In the genomic region with DNA sequence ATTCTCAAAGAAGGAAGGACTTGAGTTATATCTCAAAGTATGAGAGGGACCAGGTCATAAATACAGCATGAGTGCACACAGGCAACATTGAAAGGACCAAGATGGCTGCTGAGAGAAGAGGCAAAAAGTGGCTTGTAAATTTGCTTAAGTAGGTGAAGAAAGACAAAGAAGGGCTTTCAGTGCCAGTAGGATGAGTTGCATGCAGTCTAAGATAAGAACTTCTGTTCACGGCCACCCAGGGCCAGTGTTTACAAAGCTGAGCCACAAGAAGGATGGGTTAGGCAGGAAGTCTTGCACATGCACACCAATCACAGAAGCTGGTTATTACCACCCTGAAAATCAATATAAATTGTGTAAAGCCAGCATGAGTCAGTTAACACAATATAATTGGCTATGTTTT, we compare ENCODE assay signal across 1 cellular context.
TF ChIP-seq lines count a peak whose summit lies in the region.

No MANE protein-coding gene starts in this region.

TF ChIP-seq in K562, 482 proteins besides CTCF, POLR2A, EP300 and RAD21 (continued from another document and continues in another):
- no peak for TF ChIP-seq ZBTB26 (CRISPR knock-in tag; IDR thresholded peaks at IDR 0.05)
- no peak for TF ChIP-seq RBM39 (optimal IDR thresholded peaks at IDR 0.05; ENCODE audit: low read depth, low read length)
- TF ChIP-seq CTBP1 (IDR thresholded peaks at IDR 0.05; ENCODE audit: borderline replicate concordance): peak; percentile 72
- TF ChIP-seq ATF7 (IDR thresholded peaks at IDR 0.05): 0 out of 2 replicates have a peak, but pooled peaks have one; percentile 34
- no peak for TF ChIP-seq ZNF778 (CRISPR knock-in tag; IDR thresholded peaks at IDR 0.05)
- no peak for TF ChIP-seq ARHGAP35 (IDR thresholded peaks at IDR 0.05; ENCODE audit: partially characterized antibody)
- TF ChIP-seq ZKSCAN3 (CRISPR knock-in tag; IDR thresholded peaks at IDR 0.05): no peak
- peak in 1 of 2 experiments; percentile 40; a peak in 1 of 4 replicates for TF ChIP-seq ARNT (IDR thresholded peaks at IDR 0.05)
- TF ChIP-seq GATAD2B (IDR thresholded peaks at IDR 0.05; ENCODE audit: borderline replicate concordance): no peak
- no peak for TF ChIP-seq TAF9B (IDR thresholded peaks at IDR 0.05; ENCODE audit: partially characterized antibody)
- TF ChIP-seq TEAD4 (IDR thresholded peaks at IDR 0.05; ENCODE audit: low read length): peak; percentile 66
- TF ChIP-seq TEAD4 (CRISPR knock-in tag; IDR thresholded peaks at IDR 0.05; ENCODE audit: borderline replicate concordance): no peak
- no peak for TF ChIP-seq ZNF41 (CRISPR knock-in tag; conservative IDR thresholded peaks at IDR 0.05)
- TF ChIP-seq JUND (IDR thresholded peaks at IDR 0.05; ENCODE audit: borderline replicate concordance, low read depth, low read length): peak; percentile 43; the same call in 1 of the 2 replicates
- peak; percentile 44; the same call in 1 of the 3 replicates for TF ChIP-seq JUND (tag; IDR thresholded peaks at IDR 0.05; ENCODE audit: borderline replicate concordance, low read depth, low read length)
- TF ChIP-seq POLR2G (IDR thresholded peaks at IDR 0.05; ENCODE audit: low read depth, low read length): no peak
- TF ChIP-seq ZSCAN32 (CRISPR knock-in tag; IDR thresholded peaks at IDR 0.05): no peak
- peak in 1 of 2 experiments; percentile 12; a peak in 1 of 4 replicates for TF ChIP-seq TBL1XR1 (IDR thresholded peaks at IDR 0.05; ENCODE audit: low read length in 2 of 2)
- no peak for TF ChIP-seq MTA3 (IDR thresholded peaks at IDR 0.05; ENCODE audit: borderline replicate concordance)
- TF ChIP-seq SMAD2 (IDR thresholded peaks at IDR 0.05; ENCODE audit: low read depth, low read length): no peak
- no peak for TF ChIP-seq MBD2 (IDR thresholded peaks at IDR 0.05; ENCODE audit: borderline replicate concordance, low read depth)
- TF ChIP-seq CBFA2T3 (IDR thresholded peaks at IDR 0.05): peak; percentile 79
- TF ChIP-seq TSC22D4 (tag; IDR thresholded peaks at IDR 0.05): no peak
- TF ChIP-seq, protein P1, sequence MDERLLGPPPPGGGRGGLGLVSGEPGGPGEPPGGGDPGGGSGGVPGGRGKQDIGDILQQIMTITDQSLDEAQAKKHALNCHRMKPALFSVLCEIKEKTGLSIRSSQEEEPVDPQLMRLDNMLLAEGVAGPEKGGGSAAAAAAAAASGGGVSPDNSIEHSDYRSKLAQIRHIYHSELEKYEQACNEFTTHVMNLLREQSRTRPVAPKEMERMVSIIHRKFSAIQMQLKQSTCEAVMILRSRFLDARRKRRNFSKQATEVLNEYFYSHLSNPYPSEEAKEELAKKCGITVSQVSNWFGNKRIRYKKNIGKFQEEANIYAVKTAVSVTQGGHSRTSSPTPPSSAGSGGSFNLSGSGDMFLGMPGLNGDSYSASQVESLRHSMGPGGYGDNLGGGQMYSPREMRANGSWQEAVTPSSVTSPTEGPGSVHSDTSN (CRISPR knock-in tag; IDR thresholded peaks at IDR 0.05; ENCODE audit: low read depth): no peak
- TF ChIP-seq, protein P1 (tag; conservative IDR thresholded peaks at IDR 0.05; ENCODE audit: low read depth): peak; percentile 82
- no peak for TF ChIP-seq DIDO1 (tag; IDR thresholded peaks at IDR 0.05; ENCODE audit: low read depth)
- no peak for TF ChIP-seq SAFB2 (IDR thresholded peaks at IDR 0.05; ENCODE audit: borderline replicate concordance, low read depth, low read length, severe bottlenecking)
- no peak for TF ChIP-seq DNMT1 (IDR thresholded peaks at IDR 0.05)
- TF ChIP-seq, protein P2, sequence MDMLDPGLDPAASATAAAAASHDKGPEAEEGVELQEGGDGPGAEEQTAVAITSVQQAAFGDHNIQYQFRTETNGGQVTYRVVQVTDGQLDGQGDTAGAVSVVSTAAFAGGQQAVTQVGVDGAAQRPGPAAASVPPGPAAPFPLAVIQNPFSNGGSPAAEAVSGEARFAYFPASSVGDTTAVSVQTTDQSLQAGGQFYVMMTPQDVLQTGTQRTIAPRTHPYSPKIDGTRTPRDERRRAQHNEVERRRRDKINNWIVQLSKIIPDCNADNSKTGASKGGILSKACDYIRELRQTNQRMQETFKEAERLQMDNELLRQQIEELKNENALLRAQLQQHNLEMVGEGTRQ (CRISPR knock-in tag; IDR thresholded peaks at IDR 0.05): no peak
- TF ChIP-seq YY1 (IDR thresholded peaks at IDR 0.05; ENCODE audit: borderline replicate concordance in 1 of 3, control insufficient read depth in 1 of 3, extremely low read depth in 1 of 3, insufficient read depth in 3 of 3, insufficient read length in 1 of 3, insufficient replicate concordance in 2 of 3, low read depth in 1 of 3, low read length in 2 of 3): peak in 2 of 3 experiments; percentile 18 to 91
- no peak for TF ChIP-seq CREM (IDR thresholded peaks at IDR 0.05; ENCODE audit: low read depth)
- no peak for TF ChIP-seq ZNF174 (CRISPR knock-in tag; IDR thresholded peaks at IDR 0.05)
- TF ChIP-seq DACH1 (IDR thresholded peaks at IDR 0.05; ENCODE audit: partially characterized antibody): no peak
- TF ChIP-seq ZC3H4 (CRISPR knock-in tag; IDR thresholded peaks at IDR 0.05; ENCODE audit: borderline replicate concordance): no peak
- TF ChIP-seq CLOCK (CRISPR knock-in tag; IDR thresholded peaks at IDR 0.05; ENCODE audit: borderline replicate concordance): no peak
- no peak for TF ChIP-seq ASH1L (IDR thresholded peaks at IDR 0.05; ENCODE audit: borderline replicate concordance, low read depth, partially characterized antibody)
- TF ChIP-seq ZNF445 (CRISPR knock-in tag; IDR thresholded peaks at IDR 0.05; ENCODE audit: low read depth): no peak
- no peak for TF ChIP-seq MAFG (tag; conservative IDR thresholded peaks at IDR 0.05)
- TF ChIP-seq ZBTB17 (CRISPR knock-in tag; IDR thresholded peaks at IDR 0.05): no peak
- TF ChIP-seq CSDE1 (IDR thresholded peaks at IDR 0.05): no peak
- no peak for TF ChIP-seq CEBPG (CRISPR knock-in tag; IDR thresholded peaks at IDR 0.05)
- peak in 1 of 2 experiments; percentile 53; a peak in 1 of 4 replicates for TF ChIP-seq CEBPG (tag; conservative IDR thresholded peaks at IDR 0.05 in 1 of 2, IDR thresholded peaks at IDR 0.05 in 1 of 2)
- TF ChIP-seq, protein P3, sequence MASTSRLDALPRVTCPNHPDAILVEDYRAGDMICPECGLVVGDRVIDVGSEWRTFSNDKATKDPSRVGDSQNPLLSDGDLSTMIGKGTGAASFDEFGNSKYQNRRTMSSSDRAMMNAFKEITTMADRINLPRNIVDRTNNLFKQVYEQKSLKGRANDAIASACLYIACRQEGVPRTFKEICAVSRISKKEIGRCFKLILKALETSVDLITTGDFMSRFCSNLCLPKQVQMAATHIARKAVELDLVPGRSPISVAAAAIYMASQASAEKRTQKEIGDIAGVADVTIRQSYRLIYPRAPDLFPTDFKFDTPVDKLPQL (IDR thresholded peaks at IDR 0.05; ENCODE audit: extremely low read depth, insufficient read length): no peak
- TF ChIP-seq, protein P4, sequence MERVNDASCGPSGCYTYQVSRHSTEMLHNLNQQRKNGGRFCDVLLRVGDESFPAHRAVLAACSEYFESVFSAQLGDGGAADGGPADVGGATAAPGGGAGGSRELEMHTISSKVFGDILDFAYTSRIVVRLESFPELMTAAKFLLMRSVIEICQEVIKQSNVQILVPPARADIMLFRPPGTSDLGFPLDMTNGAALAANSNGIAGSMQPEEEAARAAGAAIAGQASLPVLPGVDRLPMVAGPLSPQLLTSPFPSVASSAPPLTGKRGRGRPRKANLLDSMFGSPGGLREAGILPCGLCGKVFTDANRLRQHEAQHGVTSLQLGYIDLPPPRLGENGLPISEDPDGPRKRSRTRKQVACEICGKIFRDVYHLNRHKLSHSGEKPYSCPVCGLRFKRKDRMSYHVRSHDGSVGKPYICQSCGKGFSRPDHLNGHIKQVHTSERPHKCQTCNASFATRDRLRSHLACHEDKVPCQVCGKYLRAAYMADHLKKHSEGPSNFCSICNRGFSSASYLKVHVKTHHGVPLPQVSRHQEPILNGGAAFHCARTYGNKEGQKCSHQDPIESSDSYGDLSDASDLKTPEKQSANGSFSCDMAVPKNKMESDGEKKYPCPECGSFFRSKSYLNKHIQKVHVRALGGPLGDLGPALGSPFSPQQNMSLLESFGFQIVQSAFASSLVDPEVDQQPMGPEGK (CRISPR knock-in tag; IDR thresholded peaks at IDR 0.05; ENCODE audit: borderline replicate concordance): no peak
- no peak for TF ChIP-seq ZNF644 (tag; IDR thresholded peaks at IDR 0.05; ENCODE audit: low read depth)
- TF ChIP-seq CEBPB (tag; IDR thresholded peaks at IDR 0.05): no peak
- peak; percentile 81; the same call in 1 of the 2 replicates for TF ChIP-seq DMBX1 (CRISPR knock-in tag; IDR thresholded peaks at IDR 0.05; ENCODE audit: borderline replicate concordance)
- TF ChIP-seq TAL1 (IDR thresholded peaks at IDR 0.05): peak; percentile 62
- no peak for TF ChIP-seq FOS (IDR thresholded peaks at IDR 0.05; ENCODE audit: extremely low read depth, insufficient read length)
- no peak for TF ChIP-seq ILF3 (IDR thresholded peaks at IDR 0.05; ENCODE audit: borderline replicate concordance)
- no peak for TF ChIP-seq SFPQ (IDR thresholded peaks at IDR 0.05; ENCODE audit: low read depth, low read length)
- TF ChIP-seq HSF4 (CRISPR knock-in tag; IDR thresholded peaks at IDR 0.05; ENCODE audit: borderline replicate concordance): no peak
- TF ChIP-seq ZNF551 (CRISPR knock-in tag; IDR thresholded peaks at IDR 0.05): no peak
- 0 out of 4 replicates have a peak, but pooled peaks of 1 of the 2 experiments have one; percentile 50 for TF ChIP-seq TRIM24 (IDR thresholded peaks at IDR 0.05)
- TF ChIP-seq RCOR1 (IDR thresholded peaks at IDR 0.05; ENCODE audit: borderline replicate concordance in 1 of 2, low read depth in 2 of 2, low read length in 2 of 2): peak in 1 of 2 experiments; percentile 78; a peak in 1 of 4 replicates
- no peak for TF ChIP-seq E2F3 (CRISPR knock-in tag; IDR thresholded peaks at IDR 0.05)
- no peak for TF ChIP-seq ZNF408 (CRISPR knock-in tag; IDR thresholded peaks at IDR 0.05; ENCODE audit: low read depth)
- peak in 1 of 2 experiments; percentile 55; a peak in 3 of 4 replicates for TF ChIP-seq KDM1A (IDR thresholded peaks at IDR 0.05)
- TF ChIP-seq FOXA1 (IDR thresholded peaks at IDR 0.05; ENCODE audit: borderline replicate concordance): no peak; the same call in 1 of the 2 replicates
- 0 out of 2 replicates have a peak, but pooled peaks have one; percentile 16 for TF ChIP-seq DEAF1 (CRISPR knock-in tag; IDR thresholded peaks at IDR 0.05)
- no peak for TF ChIP-seq ZNF57 (CRISPR knock-in tag; IDR thresholded peaks at IDR 0.05)
